24 cellular contexts compared by ENCODE assay signal in the genomic region with DNA sequence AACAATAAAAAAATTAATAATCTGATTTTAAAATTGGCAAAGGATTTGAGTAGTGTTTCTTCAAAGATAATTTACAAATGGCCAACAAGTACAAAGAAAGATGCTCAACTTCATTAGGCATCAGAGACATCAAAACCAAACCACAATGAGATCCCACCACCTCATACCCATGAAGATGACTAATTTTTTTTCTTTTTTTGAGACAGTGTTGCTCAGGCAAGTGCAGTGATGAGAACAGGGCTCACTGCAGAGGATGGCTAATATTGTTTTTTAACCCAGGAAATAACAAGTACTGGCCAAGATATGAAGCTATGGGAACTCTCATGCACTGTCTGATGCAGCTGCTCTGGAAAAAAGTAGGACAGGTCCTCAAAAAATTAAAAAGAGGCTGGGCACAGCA.
"Had no signal": no experiment of that assay in that cellular context is flagged by ENCODE, and none has a peak within 500 bp of the region (broad histone marks: within the 10 kb centered on the region; RNA-seq: fewer than 3 reads in every experiment).

No MANE protein-coding gene starts in this region.

- ATAC-seq: esophagus mucosa; left lobe of liver; naive thymus-derived CD8-positive, alpha-beta T cell; SK-N-SH treated with all-trans-retinoic acid at 6 μM for 48 hours had no signal

- H3K27me3 Mint-ChIP-seq: activated naive CD4-positive, alpha-beta T cell treated with anti-CD3 and anti-CD28 coated beads, Interleukin-2, amount 50 U/mL, for 24 hours; central memory CD8-positive, alpha-beta T cell; naive thymus-derived CD8-positive, alpha-beta T cell had no signal

- H3K9me3 Mint-ChIP-seq: activated naive CD4-positive, alpha-beta T cell treated with anti-CD3 and anti-CD28 coated beads, Interleukin-2, amount 50 U/mL, for 24 hours; central memory CD8-positive, alpha-beta T cell had no signal

- DNase-seq: activated CD4-positive, alpha-beta T cell treated with anti-CD3 and anti-CD28 coated beads, Interleukin-2, amount 50 U/mL, for 4 hours; activated effector memory CD4-positive, alpha-beta T cell treated with Interleukin-2 at 50 U/mL for 16 hours; activated T-cell treated with anti-CD3 and anti-CD28 coated beads, Interleukin-2, amount 50 U/mL, for 1 hour; amniotic stem cell; effector memory CD4-positive, alpha-beta T cell; foreskin melanocyte; glutamatergic neuron; immature natural killer cell; naive thymus-derived CD8-positive, alpha-beta T cell; retina; sigmoid colon; stimulated activated CD4-positive, alpha-beta T cell treated with anti-CD3 and anti-CD28 coated beads, Interleukin-2, amount 100 ng/mL, for 48 hours; stimulated activated CD8-positive, alpha-beta memory T cell treated with anti-CD3 and anti-CD28 coated beads, Interleukin-4, amount 100 ng/mL, for 48 hours; stimulated activated naive CD4-positive, alpha-beta T cell treated with Interleukin-2 at 50 U/mL for 16 hours; substantia nigra; thyroid gland had no signal

- H3K4me3 Mint-ChIP-seq: activated naive CD4-positive, alpha-beta T cell treated with anti-CD3 and anti-CD28 coated beads, Interleukin-2, amount 50 U/mL, for 24 hours; central memory CD8-positive, alpha-beta T cell; immature natural killer cell had no signal

- H3K27ac Mint-ChIP-seq: activated naive CD4-positive, alpha-beta T cell treated with anti-CD3 and anti-CD28 coated beads, Interleukin-2, amount 50 U/mL, for 24 hours had no signal

- FAIRE-seq: colon, endothelial cell of umbilical vein had no signal

- H3K27ac ChIP-seq: hepatocyte, sigmoid colon, thyroid gland had no signal
